ENCODE assay signal across 1 cellular context in genomic region chr1:33886452-33886851, GRCh38.
TF ChIP-seq lines count a peak whose summit lies in the region.

No MANE protein-coding gene starts in this region.

TF ChIP-seq in GM23338, 12 proteins besides CTCF, POLR2A, EP300 and RAD21 (continued from another document):
- TF ChIP-seq ZNF462 (CRISPR knock-in tag; IDR thresholded peaks at IDR 0.05) (no peak), NANOG (IDR thresholded peaks at IDR 0.05; ENCODE audit: borderline replicate concordance) (no peak), ETS1 (IDR thresholded peaks at IDR 0.05) (no peak), POLR2AphosphoS5 (IDR thresholded peaks at IDR 0.05; ENCODE audit: low read depth) (no peak), EZH2 (IDR thresholded peaks at IDR 0.05; ENCODE audit: low read depth, unreplicated experiment) (no peak)
